Comparison of ENCODE assay signal across 8 cellular contexts in the genomic region with DNA sequence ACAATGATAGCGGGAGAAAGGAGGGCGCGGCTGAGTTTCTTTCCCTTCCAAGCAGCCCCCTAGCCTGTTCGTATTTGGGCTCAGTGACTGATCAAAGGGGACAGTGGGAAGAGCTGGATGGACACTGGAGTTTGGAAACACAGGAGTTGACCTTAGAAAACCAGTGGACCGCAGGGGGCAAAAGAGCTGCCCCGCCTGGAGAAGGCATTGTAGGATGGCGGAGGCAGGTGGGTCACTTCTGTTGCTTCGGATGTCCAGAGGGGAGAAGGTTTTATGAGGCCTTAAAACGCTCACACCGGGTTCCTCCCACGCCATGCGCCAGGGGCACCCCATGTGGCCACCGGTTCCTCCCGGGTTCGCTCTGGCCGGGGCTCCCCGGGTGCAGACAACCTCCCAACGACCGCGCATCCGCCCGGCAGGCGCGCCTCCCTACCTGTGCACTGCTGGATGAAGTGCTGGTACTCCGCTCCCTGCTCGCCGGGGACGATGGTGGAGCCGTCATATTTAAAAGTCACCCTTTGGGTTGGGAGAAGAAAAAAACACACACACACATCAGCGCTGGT. TPM values are rescaled to one million over a fixed set of nuclear protein-coding genes. Genes with fewer than 3 reads are reported as not detected.
DNase-seq lines count a peak whose midpoint lies in the region; ATAC-seq lines count a peak whose summit lies in the region.

No MANE protein-coding gene starts in this region.

- peak; percentile 25 for ATAC-seq in HG02973 (IDR thresholded peaks at IDR 0.05; ENCODE audit: unreplicated experiment)

- H3K4me1 ChIP-seq in mucosa of rectum (ENCODE audit: control insufficient read depth in 2 of 2, insufficient read depth in 2 of 2, low read length in 2 of 2) (peaks cover 12 to 20% of the 10 kb centered on the region in 2 donors), urinary bladder (ENCODE audit: insufficient read depth) (no peaks in the 10 kb centered on the region)

- H3K27ac ChIP-seq in mucosa of rectum (ENCODE audit: low read depth in 2 of 2, low read length in 2 of 2), result peak overlapping the region in 1 of 2 donors; percentile 77
- no peak overlapping the region for H3K27ac ChIP-seq in urinary bladder (ENCODE audit: low read depth)

- H3K9ac ChIP-seq in mucosa of rectum (ENCODE audit: low read depth in 1 of 2, low read length in 2 of 2), result peak overlapping the region; percentile 52 to 76

- no peaks in the 10 kb centered on the region for H3K27me3 ChIP-seq in mucosa of rectum (ENCODE audit: control insufficient read depth in 2 of 2, insufficient read depth in 2 of 2, low read length in 2 of 2)

- WGBS in urinary bladder, result 1% methylated on average over 30 of the region's 30 CpGs

- H3K9me3 ChIP-seq in mucosa of rectum (ENCODE audit: control insufficient read depth in 2 of 2, low read length in 2 of 2), result no peaks in the 10 kb centered on the region

- DNase-seq in NCI-H146 (lab: John Stamatoyannopoulos, UW), result peak; percentile 9
- DNase-seq in NCI-H146 treated with DMSO at 0.1 percent for 48 hours (lab: John Stamatoyannopoulos, UW; ENCODE audit: unreplicated experiment), result no peak
- peak in 3 of 5 experiments; percentile 36 to 69 (median 37) for DNase-seq in T-helper 2 cell
- DNase-seq in dermis blood vessel endothelial cell, result peak; percentile 27
- no peak for DNase-seq in HuH-7 (ENCODE audit: low spot score)

- H3K36me3 ChIP-seq in mucosa of rectum (ENCODE audit: control insufficient read depth in 2 of 2, insufficient read depth in 2 of 2, low read length in 2 of 2) (peaks cover 0 to 3% of the 10 kb centered on the region in 2 donors), urinary bladder (ENCODE audit: insufficient read depth) (no peaks in the 10 kb centered on the region)

- H3K4me3 ChIP-seq in mucosa of rectum (ENCODE audit: low read length in 2 of 2), result peak overlapping the region; percentile 66 to 84
- peak overlapping the region; percentile 73 for H3K4me3 ChIP-seq in urinary bladder (ENCODE audit: low read depth, low read length)

RNA-seq across cellular contexts. Expression of a gene that starts 0.7 kb away (rescaled TPM):
- total RNA-seq in dermis blood vessel endothelial cell, result 125 and 140 TPM in 2 replicates
- 31.8 TPM for total RNA-seq in urinary bladder
- polyA plus RNA-seq in urinary bladder, result 82.7 TPM

RNA-seq across cellular contexts. Expression of a gene that starts 31.2 kb away (rescaled TPM):
- total RNA-seq in dermis blood vessel endothelial cell (68.8 and 74.0 TPM in 2 replicates), urinary bladder (41.2 TPM)
- polyA plus RNA-seq in urinary bladder, result 34.8 TPM

Comparison
In these comparisons a context has a peak if more than half of its experiments do, and no peak if none do; other contexts are left out.
1. DNase-seq: peak in NCI-H146 (single experiment), T-helper 2 cell (3 of 5) and dermis blood vessel endothelial cell (single experiment); none in NCI-H146 treated with DMSO at 0.1 percent for 48 hours (single experiment) and HuH-7 (single experiment).